Comparison of ENCODE assay signal across 31 cellular contexts in the genomic region with DNA sequence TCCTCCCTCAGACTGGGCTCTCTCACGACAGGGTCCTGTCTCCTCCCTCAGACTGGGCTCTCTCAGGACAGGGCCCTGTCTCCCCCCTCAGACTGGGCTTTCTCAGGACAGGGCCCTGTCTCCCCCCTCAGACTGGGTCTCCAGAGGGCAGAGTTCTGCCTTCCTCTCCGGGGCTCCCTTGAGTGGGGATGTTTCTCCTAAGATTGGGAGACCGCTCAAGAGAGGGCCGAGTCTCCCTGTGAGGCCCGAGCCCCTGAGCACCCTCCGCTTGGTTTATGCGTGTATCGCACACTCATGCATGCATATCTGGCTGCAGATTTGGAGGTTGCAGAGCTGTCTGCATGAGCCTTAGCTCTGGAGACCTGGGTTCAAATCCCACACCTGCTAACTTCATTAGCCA. TPM values are rescaled to one million over a fixed set of nuclear protein-coding genes. Genes with fewer than 3 reads are reported as not detected.
"Had no signal": no experiment of that assay in that cellular context is flagged by ENCODE, and none has a peak within 500 bp of the region (broad histone marks: within the 10 kb centered on the region; RNA-seq: fewer than 3 reads in every experiment).

No MANE protein-coding gene starts in this region.

- H3K27ac Mint-ChIP-seq: activated B cell treated with CpG ODN at 0.5 μM for 24 hours; activated CD4-positive, alpha-beta memory T cell treated with anti-CD3 and anti-CD28 coated beads for 36 hours; activated CD4-positive, alpha-beta T cell treated with anti-CD3 and anti-CD28 coated beads, Interleukin-2, amount 10 ng/mL, durations not matched to agents 24 days and 14 days; activated T-cell treated with anti-CD3 and anti-CD28 coated beads, Interleukin-2, amount 50 U/mL, for 24 hours; IgD-negative memory B cell; T-cell had no signal

- H3K27me3 Mint-ChIP-seq: activated B cell treated with CpG ODN at 0.5 μM for 24 hours; activated CD4-positive, alpha-beta memory T cell treated with anti-CD3 and anti-CD28 coated beads for 36 hours; activated CD4-positive, alpha-beta T cell treated with anti-CD3 and anti-CD28 coated beads, Interleukin-2, amount 10 ng/mL, durations not matched to agents 24 days and 14 days; activated T-cell treated with anti-CD3 and anti-CD28 coated beads, Interleukin-2, amount 50 U/mL, for 24 hours; IgD-negative memory B cell; T-cell had no signal

- H3K4me1 Mint-ChIP-seq: activated B cell treated with CpG ODN at 0.5 μM for 24 hours; activated CD4-positive, alpha-beta T cell treated with anti-CD3 and anti-CD28 coated beads, Interleukin-2, amount 10 ng/mL, durations not matched to agents 24 days and 14 days had no signal

- DNase-seq: activated B cell treated with CpG ODN at 0.5 μM for 24 hours; activated CD4-positive, alpha-beta memory T cell treated with anti-CD3 and anti-CD28 coated beads for 36 hours; activated CD4-positive, alpha-beta T cell treated with anti-CD3 and anti-CD28 coated beads for 1 hour; activated CD4-positive, alpha-beta T cell treated with anti-CD3 and anti-CD28 coated beads, Interleukin-2, amount 10 ng/mL, durations not matched to agents 24 days and 14 days; activated naive CD4-positive, alpha-beta T cell treated with anti-CD3 and anti-CD28 coated beads, Interleukin-2, amount 50 U/mL, for 16 hours; activated T-cell treated with anti-CD3 and anti-CD28 coated beads, Interleukin-2, amount 50 U/mL, for 24 hours; body of pancreas; central memory CD4-positive, alpha-beta T cell; KG1; NCI-H1048; NCI-H1417; NCI-H1694; NCI-H2029; NCI-H2107; NCI-H2171 treated with DMSO at 0.1 percent for 48 hours; NCI-H226; NCI-H526 treated with DMSO at 0.1 percent for 48 hours; NCI-H82; RPMI8226; T-helper 2 cell; T1000 had no signal

- H3K4me3 ChIP-seq: ascending aorta, body of pancreas, SK-N-MC had no signal

- H3K4me1 ChIP-seq: ascending aorta, body of pancreas had no signal

- H3K9me3 Mint-ChIP-seq: activated B cell treated with CpG ODN at 0.5 μM for 24 hours; activated CD4-positive, alpha-beta memory T cell treated with anti-CD3 and anti-CD28 coated beads for 36 hours; activated CD4-positive, alpha-beta T cell treated with anti-CD3 and anti-CD28 coated beads, Interleukin-2, amount 10 ng/mL, durations not matched to agents 24 days and 14 days; activated T-cell treated with anti-CD3 and anti-CD28 coated beads, Interleukin-2, amount 50 U/mL, for 24 hours; IgD-negative memory B cell; T-cell had no signal

- H3K36me3 ChIP-seq: ascending aorta had no signal

- H3K27ac ChIP-seq: ascending aorta, body of pancreas, SK-N-MC had no signal

- FAIRE-seq: bronchial epithelial cell, TTC549 had no signal

- H3K9me3 ChIP-seq: ascending aorta, body of pancreas had no signal

- H3K36me3 Mint-ChIP-seq: activated CD4-positive, alpha-beta memory T cell treated with anti-CD3 and anti-CD28 coated beads for 36 hours; IgD-negative memory B cell; T-cell had no signal

- H3K4me3 Mint-ChIP-seq: activated B cell treated with CpG ODN at 0.5 μM for 24 hours; activated CD4-positive, alpha-beta memory T cell treated with anti-CD3 and anti-CD28 coated beads for 36 hours; activated CD4-positive, alpha-beta T cell treated with anti-CD3 and anti-CD28 coated beads, Interleukin-2, amount 10 ng/mL, durations not matched to agents 24 days and 14 days; activated T-cell treated with anti-CD3 and anti-CD28 coated beads, Interleukin-2, amount 50 U/mL, for 24 hours; IgD-negative memory B cell; T-cell had no signal

- H3K27me3 ChIP-seq: ascending aorta, body of pancreas had no signal

RNA-seq across cellular contexts. Expression of gene CSF3R, which starts 39.3 kb away (rescaled TPM):
- total RNA-seq: activated B cell treated with CpG ODN at 0.5 μM for 24 hours; activated CD4-positive, alpha-beta memory T cell treated with anti-CD3 and anti-CD28 coated beads for 36 hours; activated CD8-positive, alpha-beta memory T cell treated with anti-CD3 and anti-CD28 coated beads for 36 hours; LHCN-M2; M059J; OCI-LY7 had no signal
